ENCODE assay signal across 25 cellular contexts in the genomic region with DNA sequence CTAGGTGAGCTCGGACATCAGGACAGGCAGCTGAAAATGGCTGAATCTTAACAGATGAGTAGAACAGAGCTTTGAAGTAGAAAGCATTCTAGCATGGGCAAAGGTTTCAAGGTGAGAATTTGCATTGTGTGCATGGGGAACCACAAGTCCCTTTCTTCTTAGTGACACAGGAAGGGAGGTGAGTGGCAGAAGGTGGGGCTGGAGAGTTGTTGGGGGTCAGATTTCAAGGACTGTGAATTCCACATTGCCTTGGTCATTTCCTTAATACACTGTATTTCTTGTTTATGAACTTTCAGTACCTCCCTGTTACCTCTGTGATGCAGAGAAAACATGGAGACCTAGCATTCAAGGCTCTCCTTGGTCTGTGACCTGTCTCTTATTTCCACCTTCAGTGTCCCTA.
"Had no signal": no experiment of that assay in that cellular context is flagged by ENCODE, and none has a peak within 500 bp of the region (broad histone marks: within the 10 kb centered on the region; RNA-seq: fewer than 3 reads in every experiment).

No MANE protein-coding gene starts in this region.

- ATAC-seq: activated CD4-positive, alpha-beta T cell treated with anti-CD3 and anti-CD28 coated beads for 36 hours; activated CD8-positive, alpha-beta memory T cell treated with anti-CD3 and anti-CD28 coated beads, Interleukin-2, amount 10 ng/mL, durations not matched to agents 7 days and 5 days; gastroesophageal sphincter; natural killer cell; stimulated activated memory B cell treated with anti-CD40 and anti-IgM and Interleukin-4, amounts not matched to agents 10 μg/mL and 1 μg/mL and 100 μg/mL, for 72 hours; WTC11 had no signal

- FAIRE-seq: islet of Langerhans, urothelium cell line had no signal

- H3K27ac ChIP-seq: ascending aorta, esophagus squamous epithelium, gastroesophageal sphincter, sigmoid colon, stomach, suprapubic skin, tibial nerve had no signal

- H3K4me3 ChIP-seq: ascending aorta, esophagus squamous epithelium, gastroesophageal sphincter, sigmoid colon, smooth muscle cell, stomach, suprapubic skin, tibial nerve had no signal

- H3K27me3 ChIP-seq: ascending aorta, esophagus squamous epithelium, gastroesophageal sphincter, sigmoid colon, stomach, suprapubic skin, tibial nerve had no signal

- H3K9me3 ChIP-seq: ascending aorta, esophagus squamous epithelium, gastroesophageal sphincter, sigmoid colon, stomach, suprapubic skin, tibial nerve had no signal

- DNase-seq: activated CD4-positive, alpha-beta memory T cell treated with anti-CD3 and anti-CD28 coated beads for 36 hours; activated CD4-positive, alpha-beta T cell treated with anti-CD3 and anti-CD28 coated beads for 36 hours; activated CD8-positive, alpha-beta memory T cell treated with anti-CD3 and anti-CD28 coated beads, Interleukin-2, amount 10 ng/mL, durations not matched to agents 7 days and 5 days; activated gamma-delta T cell; activated naive CD4-positive, alpha-beta T cell treated with anti-CD3 and anti-CD28 coated beads, Interleukin-2, amount 50 U/mL, for 16 hours; central memory CD4-positive, alpha-beta T cell; effector memory CD4-positive, alpha-beta T cell; esophagus squamous epithelium; head of caudate nucleus; hypothalamus; midbrain; natural killer cell; retina; sigmoid colon; stimulated activated CD4-positive, alpha-beta T cell treated with anti-CD3 and anti-CD28 coated beads, Interleukin-15, amount 100 ng/mL, for 24 hours; stomach had no signal
